Comparison of ENCODE assay signal across 22 cellular contexts in the genomic region with DNA sequence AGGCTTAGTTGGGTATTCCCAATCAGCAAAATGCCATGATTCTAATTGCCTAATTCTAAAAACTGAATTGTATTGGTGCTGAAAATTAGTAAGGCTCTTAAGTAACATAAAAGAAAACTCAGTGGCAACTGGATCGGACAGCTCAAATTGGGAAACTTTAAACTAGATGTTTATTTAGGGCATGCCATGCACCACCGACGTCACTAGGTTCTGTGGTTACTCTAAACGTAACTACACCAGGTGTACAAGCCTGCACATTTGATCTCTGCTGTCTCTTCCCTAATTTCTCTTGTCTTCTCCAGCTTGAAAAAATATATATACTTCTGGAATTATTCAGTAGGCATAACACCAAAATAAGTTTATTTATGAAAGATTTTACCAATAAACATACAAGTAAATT.
"Had no signal": no experiment of that assay in that cellular context is flagged by ENCODE, and none has a peak within 500 bp of the region (broad histone marks: within the 10 kb centered on the region; RNA-seq: fewer than 3 reads in every experiment).

No MANE protein-coding gene starts in this region.

- H3K4me3 ChIP-seq: ascending aorta, cardiac muscle cell, SK-N-MC had no signal

- ATAC-seq: activated CD8-positive, alpha-beta T cell treated with anti-CD3 and anti-CD28 coated beads, Interleukin-2, amount 10 ng/mL, durations not matched to agents 7 days and 5 days had no signal

- H3K4me1 ChIP-seq: ascending aorta had no signal

- H3K36me3 ChIP-seq: ascending aorta, cardiac muscle cell had no signal

- H3K9me3 ChIP-seq: ascending aorta had no signal

- DNase-seq: activated CD4-positive, alpha-beta T cell treated with anti-CD3 and anti-CD28 coated beads, Interleukin-2, amount 10 ng/mL, durations not matched to agents 7 days and 5 days; activated CD4-positive, alpha-beta T cell treated with anti-CD3 and anti-CD28 coated beads, Interleukin-2, amount 50 U/mL, for 48 hours; activated CD8-positive, alpha-beta T cell treated with anti-CD3 and anti-CD28 coated beads, Interleukin-2, amount 10 ng/mL, durations not matched to agents 7 days and 5 days; activated gamma-delta T cell; activated naive CD4-positive, alpha-beta T cell treated with Interleukin-2 at 50 U/mL for 16 hours; activated naive CD8-positive, alpha-beta T cell treated with anti-CD3 and anti-CD28 coated beads, Interleukin-2, amount 10 ng/mL, durations not matched to agents 7 days and 5 days; activated T-cell treated with anti-CD3 and anti-CD28 coated beads, Interleukin-2, amount 50 U/mL, for 24 hours; amygdala; Karpas-422; NCI-H1105; NCI-H1417 treated with DMSO at 0.1 percent for 48 hours; NCI-H1694 treated with DMSO at 0.1 percent for 48 hours; NCI-H2029; NCI-H345; NCI-H524 treated with DMSO at 0.1 percent for 48 hours; NCI-H748 treated with DMSO at 0.1 percent for 48 hours; OCI-M1; Right ventricle myocardium superior; T1000 had no signal

- H3K27ac ChIP-seq: ascending aorta, cardiac muscle cell, SK-N-MC had no signal

- H3K27me3 ChIP-seq: ascending aorta, cardiac muscle cell had no signal
